In genomic region chr7:92177362-92177761, GRCh38 we compare ENCODE assay signal across 12 cellular contexts. TPM values are rescaled to one million over a fixed set of nuclear protein-coding genes. Genes with fewer than 3 reads are reported as not detected.
DNase-seq lines count a peak whose midpoint lies in the region; ATAC-seq and TF ChIP-seq lines count a peak whose summit lies in the region.
"Had no signal": no experiment of that assay in that cellular context is flagged by ENCODE, and none has a peak within 500 bp of the region (broad histone marks: within the 10 kb centered on the region; RNA-seq: fewer than 3 reads in every experiment).

No MANE protein-coding gene starts in this region.

- H3K27me3 ChIP-seq in mesenchymal stem cell (ENCODE audit: control insufficient read depth in 1 of 2, insufficient read depth in 1 of 2, low read length in 2 of 2) = no peaks in the 10 kb centered on the region
- H3K27me3 ChIP-seq: right atrium auricular region had no signal

- H3K4me3 ChIP-seq in cardiac fibroblast (replicated peaks in 1 of 2; ENCODE audit: low read depth in 2 of 2, low read length in 2 of 2) = no peak overlapping the region
- H3K4me3 ChIP-seq in mesenchymal stem cell (ENCODE audit: insufficient read depth in 1 of 2, low read depth in 1 of 2, low read length in 2 of 2) = no peak overlapping the region
- H3K4me3 ChIP-seq: right atrium auricular region had no signal

- H2BK120ac ChIP-seq in mesenchymal stem cell (ENCODE audit: low read depth, low read length) = no peak overlapping the region

- no peak overlapping the region for H4K91ac ChIP-seq in mesenchymal stem cell (ENCODE audit: low read length)

- H3K18ac ChIP-seq in mesenchymal stem cell (ENCODE audit: low read depth in 1 of 2, low read length in 2 of 2) = no peak overlapping the region

- no peak for TF ChIP-seq CTCF in cardiac fibroblast (IDR thresholded peaks at IDR 0.05; ENCODE audit: low read depth, low read length)

- no peak overlapping the region for H3K14ac ChIP-seq in mesenchymal stem cell (ENCODE audit: low read length in 2 of 2)

- H4K8ac ChIP-seq in mesenchymal stem cell (ENCODE audit: low read length) = no peak overlapping the region

- H3K4me2 ChIP-seq in mesenchymal stem cell (ENCODE audit: low read length, poor library complexity, severe bottlenecking) = no peak overlapping the region

- H2AK5ac ChIP-seq in mesenchymal stem cell (ENCODE audit: low read length, severe bottlenecking) = no peak overlapping the region

- ATAC-seq in GM19467 (IDR thresholded peaks at IDR 0.05; ENCODE audit: unreplicated experiment) (no peak), GM19023 (IDR thresholded peaks at IDR 0.05; ENCODE audit: unreplicated experiment) (no peak), GM21528 (IDR thresholded peaks at IDR 0.05; ENCODE audit: low FRiP score, unreplicated experiment) (no peak)
- ATAC-seq: stimulated activated naive CD8-positive, alpha-beta T cell treated with anti-CD3 and anti-CD28 coated beads, Interleukin-15, amount 100 ng/mL, for 72 hours had no signal

- no peak overlapping the region for H2BK12ac ChIP-seq in mesenchymal stem cell (ENCODE audit: low read length in 2 of 2)

- no peak overlapping the region for H3K27ac ChIP-seq in mesenchymal stem cell (ENCODE audit: low read length, poor library complexity, severe bottlenecking)
- H3K27ac ChIP-seq: right atrium auricular region, VCaP had no signal

- H3K23ac ChIP-seq in mesenchymal stem cell (ENCODE audit: low read length in 2 of 2) = no peak overlapping the region

- H2AFZ ChIP-seq in mesenchymal stem cell (ENCODE audit: low read depth, low read length) = no peak overlapping the region

- peaks cover 3% of the 10 kb centered on the region for H3K4me1 ChIP-seq in mesenchymal stem cell (ENCODE audit: control insufficient read depth, insufficient read depth, low read depth, low read length)

- no peak overlapping the region for H3K4ac ChIP-seq in mesenchymal stem cell (ENCODE audit: low read depth in 1 of 2, low read length in 2 of 2)

- H2BK15ac ChIP-seq in mesenchymal stem cell (ENCODE audit: low read depth, poor library complexity, severe bottlenecking) = no peak overlapping the region

- DNase-seq in EH (ENCODE audit: low read depth) = peak; percentile 47
- peak; percentile 49 for DNase-seq in NCI-H2171 treated with DMSO at 0.1 percent for 48 hours (lab: John Stamatoyannopoulos, UW)
- DNase-seq in cardiac fibroblast (ENCODE audit: low read depth in 2 of 2) = peak; percentile 20 to 38
- peak; percentile 61 for DNase-seq in mesenchymal stem cell
- no peak for DNase-seq in HuH-7.5 (ENCODE audit: low spot score)
- DNase-seq: KG1; stimulated activated naive CD8-positive, alpha-beta T cell treated with anti-CD3 and anti-CD28 coated beads, Interleukin-15, amount 100 ng/mL, for 72 hours had no signal

- H2BK5ac ChIP-seq in mesenchymal stem cell (ENCODE audit: low read depth, low read length, poor library complexity, severe bottlenecking) = no peak overlapping the region

- no peaks in the 10 kb centered on the region for H3K36me3 ChIP-seq in mesenchymal stem cell (ENCODE audit: control insufficient read depth in 1 of 2, insufficient read depth in 2 of 2, low read depth in 1 of 2, low read length in 2 of 2)
- H3K36me3 ChIP-seq: right atrium auricular region had no signal

- H3K9ac ChIP-seq in mesenchymal stem cell (ENCODE audit: low read length) = no peak overlapping the region

- no peaks in the 10 kb centered on the region for H3K9me3 ChIP-seq in mesenchymal stem cell (ENCODE audit: control insufficient read depth, low read length)
- H3K9me3 ChIP-seq: right atrium auricular region had no signal

- H3K79me1 ChIP-seq in mesenchymal stem cell (replicated peaks; ENCODE audit: low read length, poor library complexity, severe bottlenecking) = no peaks in the 10 kb centered on the region

RNA-seq across cellular contexts. Expression of gene LRRD1, which starts 1.6 kb away (rescaled TPM):
- 0.03 TPM for polyA plus RNA-seq in mesenchymal stem cell (2013, experiment 1 of 2)
- not detected for polyA plus RNA-seq in mesenchymal stem cell (2013, experiment 2 of 2)

RNA-seq across cellular contexts. Expression of gene CYP51A1, which starts 43.1 kb away (rescaled TPM):
- 147 TPM for polyA plus RNA-seq in mesenchymal stem cell (2013, experiment 1 of 2)
- 149 TPM for polyA plus RNA-seq in mesenchymal stem cell (2013, experiment 2 of 2)
